In genomic region chr16:3122926-3123570, GRCh38 we compare ENCODE assay signal across 14 cellular contexts. TPM values are rescaled to one million over a fixed set of nuclear protein-coding genes. Genes with fewer than 3 reads are reported as not detected.
DNase-seq lines count a peak whose midpoint lies in the region; ATAC-seq and TF ChIP-seq lines count a peak whose summit lies in the region.
"Had no signal": no experiment of that assay in that cellular context is flagged by ENCODE, and none has a peak within 500 bp of the region (broad histone marks: within the 10 kb centered on the region; RNA-seq: fewer than 3 reads in every experiment).

No MANE protein-coding gene starts in this region.

- peaks cover 24% of the 10 kb centered on the region for H3K4me1 Mint-ChIP-seq in activated naive CD4-positive, alpha-beta T cell treated with anti-CD3 and anti-CD28 coated beads, Interleukin-2, amount 50 U/mL, for 24 hours
- peaks cover 12% of the 10 kb centered on the region for H3K4me1 Mint-ChIP-seq in endothelial cell (ENCODE audit: unreplicated experiment)
- H3K4me1 Mint-ChIP-seq in stimulated activated memory B cell treated with anti-CD40 and anti-IgM and Interleukin-4, amounts not matched to agents 10 μg/mL and 1 μg/mL and 100 μg/mL, for 72 hours: peaks cover 34% of the 10 kb centered on the region

- WGBS in esophagus muscularis mucosa: 48% methylated on average over 7 of the region's 8 CpGs

- no peak for ATAC-seq in stimulated activated memory B cell treated with anti-CD40 and anti-IgM and Interleukin-4, amounts not matched to agents 10 μg/mL and 1 μg/mL and 100 μg/mL, for 72 hours
- ATAC-seq in HG03521 (IDR thresholded peaks at IDR 0.05; ENCODE audit: unreplicated experiment): no peak

- no peak for TF ChIP-seq CTCF in endothelial cell (IDR thresholded peaks at IDR 0.05; ENCODE audit: unreplicated experiment)
- TF ChIP-seq CTCF in esophagus muscularis mucosa (IDR thresholded peaks at IDR 0.05): no peak

- TF ChIP-seq EP300 in esophagus muscularis mucosa (IDR thresholded peaks at IDR 0.05): no peak

- H3K27me3 Mint-ChIP-seq in activated naive CD4-positive, alpha-beta T cell treated with anti-CD3 and anti-CD28 coated beads, Interleukin-2, amount 50 U/mL, for 24 hours: no peaks in the 10 kb centered on the region
- peaks cover 11% of the 10 kb centered on the region for H3K27me3 Mint-ChIP-seq in endothelial cell (ENCODE audit: unreplicated experiment)
- no peaks in the 10 kb centered on the region for H3K27me3 Mint-ChIP-seq in stimulated activated memory B cell treated with anti-CD40 and anti-IgM and Interleukin-4, amounts not matched to agents 10 μg/mL and 1 μg/mL and 100 μg/mL, for 72 hours

- no peak for DNase-seq in activated naive CD4-positive, alpha-beta T cell treated with Interleukin-2 at 50 U/mL for 16 hours
- peak; percentile 16 for DNase-seq in RPMI7951 (ENCODE audit: low read depth)
- no peak for DNase-seq in endothelial cell (ENCODE audit: low spot score)
- DNase-seq in esophagus muscularis mucosa (ENCODE audit: extremely low spot score): no peak
- DNase-seq in cerebellar nuclear complex (lab: John Stamatoyannopoulos, UW): no peak
- DNase-seq: AML-193, foreskin keratinocyte, NCI-H69, SK-N-SH had no signal

- H3K36me3 Mint-ChIP-seq in activated naive CD4-positive, alpha-beta T cell treated with anti-CD3 and anti-CD28 coated beads, Interleukin-2, amount 50 U/mL, for 24 hours: no peaks in the 10 kb centered on the region
- H3K36me3 Mint-ChIP-seq in endothelial cell (ENCODE audit: low read depth, unreplicated experiment): peaks cover 25% of the 10 kb centered on the region
- peaks cover 6% of the 10 kb centered on the region for H3K36me3 Mint-ChIP-seq in stimulated activated memory B cell treated with anti-CD40 and anti-IgM and Interleukin-4, amounts not matched to agents 10 μg/mL and 1 μg/mL and 100 μg/mL, for 72 hours

- TF ChIP-seq POLR2A in esophagus muscularis mucosa (IDR thresholded peaks at IDR 0.05; ENCODE audit: low read depth): no peak

- H3K27ac Mint-ChIP-seq in activated naive CD4-positive, alpha-beta T cell treated with anti-CD3 and anti-CD28 coated beads, Interleukin-2, amount 50 U/mL, for 24 hours: peak overlapping the region; percentile 79
- peak overlapping the region; percentile 84 for H3K27ac Mint-ChIP-seq in endothelial cell (ENCODE audit: unreplicated experiment)
- peak overlapping the region; percentile 95 for H3K27ac Mint-ChIP-seq in stimulated activated memory B cell treated with anti-CD40 and anti-IgM and Interleukin-4, amounts not matched to agents 10 μg/mL and 1 μg/mL and 100 μg/mL, for 72 hours

- H3K9me3 ChIP-seq in esophagus muscularis mucosa: no peaks in the 10 kb centered on the region
- H3K9me3 ChIP-seq: SK-N-SH had no signal

- intact Hi-C loops in esophagus muscularis mucosa (cut with DNase I): no loop called here

- no peaks in the 10 kb centered on the region for H3K27me3 ChIP-seq in esophagus muscularis mucosa
- H3K27me3 ChIP-seq: foreskin keratinocyte had no signal

- H3K36me3 ChIP-seq in esophagus muscularis mucosa: peaks cover 11 to 36% (median 30%) of the 10 kb centered on the region in 4 donors

- H3K4me1 ChIP-seq in esophagus muscularis mucosa: peaks cover 12 to 21% (median 18%) of the 10 kb centered on the region in 4 donors

- peak overlapping the region; percentile 98 for H3K4me3 Mint-ChIP-seq in activated naive CD4-positive, alpha-beta T cell treated with anti-CD3 and anti-CD28 coated beads, Interleukin-2, amount 50 U/mL, for 24 hours
- H3K4me3 Mint-ChIP-seq in endothelial cell (ENCODE audit: unreplicated experiment): peak overlapping the region; percentile 83
- peak overlapping the region; percentile 98 for H3K4me3 Mint-ChIP-seq in stimulated activated memory B cell treated with anti-CD40 and anti-IgM and Interleukin-4, amounts not matched to agents 10 μg/mL and 1 μg/mL and 100 μg/mL, for 72 hours

- H3K4me3 ChIP-seq in esophagus muscularis mucosa: peak overlapping the region in 1 of 4 donors; percentile 62

- no peaks in the 10 kb centered on the region for H3K9me3 Mint-ChIP-seq in activated naive CD4-positive, alpha-beta T cell treated with anti-CD3 and anti-CD28 coated beads, Interleukin-2, amount 50 U/mL, for 24 hours
- no peaks in the 10 kb centered on the region for H3K9me3 Mint-ChIP-seq in endothelial cell (ENCODE audit: unreplicated experiment)
- H3K9me3 Mint-ChIP-seq in stimulated activated memory B cell treated with anti-CD40 and anti-IgM and Interleukin-4, amounts not matched to agents 10 μg/mL and 1 μg/mL and 100 μg/mL, for 72 hours: no peaks in the 10 kb centered on the region

- H3K27ac ChIP-seq in esophagus muscularis mucosa (replicated peaks in 1 of 4): no peak overlapping the region
- H3K27ac ChIP-seq: foreskin keratinocyte had no signal

RNA-seq across cellular contexts. Expression of gene ZNF205, which starts 10.7 kb away (rescaled TPM):
- total RNA-seq in RPMI7951 (2014; rRNA removed; shearing (Covaris generic)): 8.8 and 9.3 TPM in 2 replicates
- total RNA-seq in endothelial cell (ENCODE audit: unreplicated experiment) (22.8 TPM), esophagus muscularis mucosa (10 to 100 TPM; 10.6 to 25.0 (median 17.1) TPM)

RNA-seq across cellular contexts. Expression of gene ZNF213, which starts 11.8 kb away (rescaled TPM):
- 1.6 and 2.0 TPM in 2 replicates for total RNA-seq in RPMI7951 (2014; rRNA removed; shearing (Covaris generic))
- total RNA-seq in endothelial cell (ENCODE audit: unreplicated experiment) (10.1 TPM), esophagus muscularis mucosa (10 to 100 TPM in 3 of 4 donors, 1 to 10 TPM in 1; 8.4 to 18.3 (median 13.5) TPM)

RNA-seq across cellular contexts. Expression of gene ZSCAN10, which starts 24.0 kb away (rescaled TPM):
- not detected in 2 replicates for total RNA-seq in RPMI7951 (2014; rRNA removed; shearing (Covaris generic))
- total RNA-seq in endothelial cell (ENCODE audit: unreplicated experiment): 50.7 TPM
- not detected for total RNA-seq in esophagus muscularis mucosa
- total RNA-seq: foreskin keratinocyte, left cardiac atrium, posterior vena cava had no signal

RNA-seq across cellular contexts. Expression of gene IL32, which starts 57.6 kb away (rescaled TPM):
- total RNA-seq in RPMI7951 (2014; rRNA removed; shearing (Covaris generic)): 24.9 and 33.1 TPM in 2 replicates
- total RNA-seq in endothelial cell (ENCODE audit: unreplicated experiment) (1.7 TPM), esophagus muscularis mucosa (10 to 100 TPM; 13.7 to 40.8 (median 31.2) TPM)

Comparison
In these comparisons a context has a peak if more than half of its experiments do, and no peak if none do; other contexts are left out.
1. RNA of gene ZSCAN10, which starts 24.0 kb away (total RNA-seq): 50.7 TPM in endothelial cell (single experiment); not detected in RPMI7951 and not detected in esophagus muscularis mucosa; every median in the first group is over 10 times any median in the second.
2. Peak in every context shown above with its lines, with median percentiles within 50 percentile points of each other: H3K27ac Mint-ChIP-seq and H3K4me3 Mint-ChIP-seq.